ENCODE assay signal across 9 cellular contexts in genomic region chr3:64445318-64446300, GRCh38.
DNase-seq lines count a peak whose midpoint lies in the region; TF ChIP-seq lines count a peak whose summit lies in the region.
"Had no signal": no experiment of that assay in that cellular context is flagged by ENCODE, and none has a peak within 500 bp of the region (broad histone marks: within the 10 kb centered on the region; RNA-seq: fewer than 3 reads in every experiment).

No MANE protein-coding gene starts in this region.

- no peak overlapping the region for H3K27ac ChIP-seq in thyroid gland
- H3K27ac ChIP-seq: BLaER1 treated with 17β-estradiol and CSF1 and Interleukin-3, amounts not matched to agents 10 nM and 100 nM had no signal

- H3K4me1 ChIP-seq in thyroid gland (peaks cover 7 to 10% of the 10 kb centered on the region in 2 donors), HAP-1 (0 out of 2 replicates have a peak, but pooled peaks cover 3% of the 10 kb centered on the region)

- H3K9me3 ChIP-seq in thyroid gland (no peaks in the 10 kb centered on the region), HAP-1 (no peaks in the 10 kb centered on the region)

- peaks cover 2 to 7% (median 4%) of the 10 kb centered on the region in 6 donors for H3K9me3 Mint-ChIP-seq in immature natural killer cell

- intact Hi-C loops in thyroid gland (cut with DNase I), result no loop called here

- H3K4me3 ChIP-seq in astrocyte of the spinal cord (ENCODE audit: low read depth, low read length), result peak overlapping the region; percentile 53
- H3K4me3 ChIP-seq in thyroid gland (replicated peaks in 1 of 3), result peak overlapping the region; percentile 7 to 56 (median 44)
- H3K4me3 ChIP-seq in HAP-1, result no peak overlapping the region
- H3K4me3 ChIP-seq: BLaER1 treated with 17β-estradiol and CSF1 and Interleukin-3, amounts not matched to agents 10 nM and 100 nM had no signal

- no peak overlapping the region for H3K27ac Mint-ChIP-seq in immature natural killer cell

- peaks cover 0 to 5% (median 0%) of the 10 kb centered on the region in 3 donors for H3K36me3 Mint-ChIP-seq in immature natural killer cell

- H3K4me1 Mint-ChIP-seq in immature natural killer cell, result no peaks in the 10 kb centered on the region

- DNase-seq in NCI-H2081 (lab: John Stamatoyannopoulos, UW) (peak; percentile 66 to 72), NCI-H2081 treated with DMSO at 0.1 percent for 48 hours (lab: John Stamatoyannopoulos, UW) (no peak), astrocyte of the spinal cord (ENCODE audit: low read depth, low spot score) (no peak), iPS-NIHi7 (ENCODE audit: extremely low spot score) (peak; percentile 89), thyroid gland (peak; percentile 64 to 70), HAP-1 (ENCODE audit: low spot score in 2 of 2) (no peak), immature natural killer cell (no peak), HCEC 1CT (no peak)

- peaks cover 9 to 20% (median 12%) of the 10 kb centered on the region in 3 donors for H3K27me3 Mint-ChIP-seq in immature natural killer cell (ENCODE audit: low read depth in 3 of 3)

- TF ChIP-seq POLR2A in thyroid gland (IDR thresholded peaks at IDR 0.05), result peak in 1 of 2 donors; percentile 8

- no peak for TF ChIP-seq CTCF in astrocyte of the spinal cord (IDR thresholded peaks at IDR 0.05; ENCODE audit: low read depth, low read length)
- TF ChIP-seq CTCF in thyroid gland (IDR thresholded peaks at IDR 0.05), result no peak

- in situ Hi-C loops in astrocyte of the spinal cord (cut with HindIII; ENCODE audit: low sequenced_read_pairs), result no loop called here
- in situ Hi-C loops in HAP-1 (cut with MboI; ENCODE audit: low sequenced_read_pairs), result no loop called here

- no peak overlapping the region for H3K4me3 Mint-ChIP-seq in immature natural killer cell

- 14 to 17% methylated on average over 31 to 42 of the region's 51 CpGs for WGBS in thyroid gland, 2 donors

- H3K27me3 ChIP-seq in thyroid gland (no peaks in the 10 kb centered on the region), HAP-1 (ENCODE audit: low read depth) (peaks cover 2% of the 10 kb centered on the region; the same call in 1 of the 2 replicates)

- H3K36me3 ChIP-seq in thyroid gland (no peaks in the 10 kb centered on the region), HAP-1 (replicated peaks) (no peaks in the 10 kb centered on the region)
- H3K36me3 ChIP-seq: BLaER1 treated with 17β-estradiol and CSF1 and Interleukin-3, amounts not matched to agents 10 nM and 100 nM had no signal

Comparison
In these comparisons a context has a peak if more than half of its experiments do, and no peak if none do; other contexts are left out.
1. DNase-seq: peak in NCI-H2081 (2 of 2), iPS-NIHi7 (single experiment) and thyroid gland (2 of 2); none in NCI-H2081 treated with DMSO at 0.1 percent for 48 hours (single experiment), astrocyte of the spinal cord (single experiment), HAP-1 (0 of 2), immature natural killer cell (0 of 3) and HCEC 1CT (single experiment).